ENCODE assay signal across 8 cellular contexts in the genomic region with DNA sequence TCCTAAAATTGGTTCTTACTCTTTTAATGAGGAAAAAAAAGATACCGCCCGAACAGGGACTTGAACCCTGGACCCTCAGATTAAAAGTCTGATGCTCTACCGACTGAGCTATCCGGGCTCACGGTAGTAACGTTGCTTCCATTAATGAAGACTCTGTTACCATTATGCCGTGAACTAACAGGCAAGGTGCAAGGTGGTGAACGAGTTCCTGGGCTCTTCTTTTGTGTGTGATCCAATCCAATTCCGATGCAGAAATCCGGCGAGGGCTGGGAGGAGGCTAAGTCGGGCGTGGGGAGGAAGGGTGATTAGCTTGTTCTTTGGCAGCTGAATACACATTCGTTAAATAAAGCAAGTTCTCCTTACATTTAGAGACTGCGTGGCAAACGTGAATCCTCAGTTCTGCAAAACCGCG. TPM values are rescaled to one million over a fixed set of nuclear protein-coding genes. Genes with fewer than 3 reads are reported as not detected.
DNase-seq lines count a peak whose midpoint lies in the region; ATAC-seq and TF ChIP-seq lines count a peak whose summit lies in the region.

No MANE protein-coding gene starts in this region.

- TF ChIP-seq CTCF in GM23338 (conservative IDR thresholded peaks at IDR 0.05; ENCODE audit: low read depth in 2 of 2) (no peak), MM.1S (IDR thresholded peaks at IDR 0.05; ENCODE audit: low read length) (no peak), SK-N-SH (IDR thresholded peaks at IDR 0.05) (no peak), left ventricle myocardium inferior (IDR thresholded peaks at IDR 0.05; ENCODE audit: borderline replicate concordance) (no peak), progenitor cell of endocrine pancreas (IDR thresholded peaks at IDR 0.05; ENCODE audit: unreplicated experiment) (no peak), vagina (IDR thresholded peaks at IDR 0.05) (no peak)

- H4K20me1 ChIP-seq in GM23338 (replicated peaks; ENCODE audit: insufficient read depth) (no peaks in the 10 kb centered on the region; the same call in 1 of the 2 replicates), MM.1S (ENCODE audit: insufficient read depth, low read length) (no peaks in the 10 kb centered on the region), SK-N-SH (ENCODE audit: insufficient read depth) (no peaks in the 10 kb centered on the region)

- H3K9me3 ChIP-seq in MM.1S (replicated peaks; ENCODE audit: insufficient read depth, low read length) (no peaks in the 10 kb centered on the region), SK-N-SH (no peaks in the 10 kb centered on the region), left ventricle myocardium inferior (replicated peaks) (no peaks in the 10 kb centered on the region), vagina (no peaks in the 10 kb centered on the region)

- H3K79me2 ChIP-seq in GM23338 (replicated peaks; ENCODE audit: insufficient read depth) (no peaks in the 10 kb centered on the region), MM.1S (ENCODE audit: low read length) (no peaks in the 10 kb centered on the region), SK-N-SH (ENCODE audit: insufficient read depth) (no peaks in the 10 kb centered on the region)

- H3K27me3 ChIP-seq in GM23338 (ENCODE audit: insufficient read depth) (no peaks in the 10 kb centered on the region), MM.1S (replicated peaks; ENCODE audit: insufficient read depth, low read length) (peaks cover 9% of the 10 kb centered on the region), SK-N-SH (ENCODE audit: insufficient read depth) (no peaks in the 10 kb centered on the region), left ventricle myocardium inferior (ENCODE audit: low read depth) (no peaks in the 10 kb centered on the region), vagina (no peaks in the 10 kb centered on the region)

- intact Hi-C loops in left ventricle myocardium inferior (cut with micrococcal nuclease) (no loop called here), vagina (cut with DNase I) (loop anchor here (10.0 kb wide), 1 partner anchor 55 kb away; the partner anchor contains the start of gene OSBP)

- POLR2A ChIA-PET in SK-N-SH (lab: Yijun Ruan, JAX) = interaction anchor here (0.6 kb wide), 1 partner anchor 1291 kb away, joined by 3 read pairs; no protein-coding TSS in a partner anchor

- no peak overlapping the region for H3K27ac ChIP-seq in GM23338 (ENCODE audit: low read depth)
- peak overlapping the region; percentile 56; the same call in 1 of the 2 replicates for H3K27ac ChIP-seq in MM.1S (ENCODE audit: low read length)
- peak overlapping the region; percentile 79 to 82 for H3K27ac ChIP-seq in SK-N-SH (ENCODE audit: low read depth in 2 of 2, low read length in 1 of 2)
- peak overlapping the region; percentile 93 for H3K27ac ChIP-seq in left ventricle myocardium inferior (replicated peaks)
- H3K27ac ChIP-seq in vagina = peak overlapping the region; percentile 98

- H3K36me3 Mint-ChIP-seq in GM23338 (ENCODE audit: low read depth) = peaks cover 3% of the 10 kb centered on the region; the same call in 2 of the 3 replicates
- H3K36me3 Mint-ChIP-seq in activated naive CD8-positive, alpha-beta T cell treated with anti-CD3 and anti-CD28 coated beads, Interleukin-2, amount 50 U/mL, for 24 hours (ENCODE audit: low read depth) = peaks cover 10% of the 10 kb centered on the region
- peaks cover 2% of the 10 kb centered on the region for H3K36me3 Mint-ChIP-seq in progenitor cell of endocrine pancreas (ENCODE audit: insufficient read depth)

- H3K4me1 ChIP-seq in GM23338 (ENCODE audit: insufficient read depth) (peaks cover 9% of the 10 kb centered on the region), MM.1S (ENCODE audit: low read length) (peaks cover 15% of the 10 kb centered on the region), SK-N-SH (ENCODE audit: control insufficient read depth in 1 of 2, insufficient read depth in 2 of 2, low read depth in 1 of 2, low read length in 1 of 2) (peaks cover 0 to 5% of the 10 kb centered on the region in 2 experiments; a peak in 2 of 4 replicates), left ventricle myocardium inferior (peaks cover 33% of the 10 kb centered on the region), vagina (peaks cover 18% of the 10 kb centered on the region)

- CTCF ChIA-PET in SK-N-SH (lab: Yijun Ruan, JAX) = interaction anchor here (2.2 to 3.7 kb wide), 2 partner anchors 10 to 23 kb away, joined by 11 to 17 read pairs; no protein-coding TSS in a partner anchor

- H3K27ac Mint-ChIP-seq in GM23338 = peak overlapping the region; percentile 88
- H3K27ac Mint-ChIP-seq in activated naive CD8-positive, alpha-beta T cell treated with anti-CD3 and anti-CD28 coated beads, Interleukin-2, amount 50 U/mL, for 24 hours = peak overlapping the region; percentile 99
- peak overlapping the region; percentile 100 for H3K27ac Mint-ChIP-seq in progenitor cell of endocrine pancreas

- DNase-seq in DMS153 (lab: John Stamatoyannopoulos, UW) (peak; percentile 67), GM23338 (ENCODE audit: low spot score) (peak; percentile 91), MM.1S (peak; percentile 68), SK-N-SH (peak; percentile 64), left ventricle myocardium inferior (no peak), progenitor cell of endocrine pancreas (ENCODE audit: low spot score, unreplicated experiment) (peak; percentile 78), vagina (ENCODE audit: extremely low spot score in 2 of 2) (no peak)
- peak; percentile 83 for DNase-seq in activated naive CD8-positive, alpha-beta T cell treated with anti-CD3 and anti-CD28 coated beads, Interleukin-2, amount 50 U/mL, for 24 hours

- H3K4me3 Mint-ChIP-seq in GM23338 (peak overlapping the region; percentile 85), progenitor cell of endocrine pancreas (ENCODE audit: low read depth) (peak overlapping the region; percentile 89)
- peak overlapping the region; percentile 95 for H3K4me3 Mint-ChIP-seq in activated naive CD8-positive, alpha-beta T cell treated with anti-CD3 and anti-CD28 coated beads, Interleukin-2, amount 50 U/mL, for 24 hours

- TF ChIP-seq EP300 in SK-N-SH (IDR thresholded peaks at IDR 0.05; ENCODE audit: borderline replicate concordance in 1 of 2, low read depth in 1 of 2, low read length in 1 of 2) = peak in 1 of 2 experiments; percentile 45; a peak in 1 of 4 replicates

- H3K4me1 Mint-ChIP-seq in GM23338 = peaks cover 11% of the 10 kb centered on the region; the same call in 2 of the 3 replicates
- H3K4me1 Mint-ChIP-seq in activated naive CD8-positive, alpha-beta T cell treated with anti-CD3 and anti-CD28 coated beads, Interleukin-2, amount 50 U/mL, for 24 hours = peaks cover 51% of the 10 kb centered on the region
- H3K4me1 Mint-ChIP-seq in progenitor cell of endocrine pancreas (ENCODE audit: low read depth) = peaks cover 3% of the 10 kb centered on the region

- peak; percentile 34 for ATAC-seq in GM23338
- ATAC-seq in activated naive CD8-positive, alpha-beta T cell treated with anti-CD3 and anti-CD28 coated beads, Interleukin-2, amount 50 U/mL, for 24 hours = peak; percentile 3

- H3K9me3 Mint-ChIP-seq in GM23338 = peaks cover 12% of the 10 kb centered on the region; the same call in 2 of the 3 replicates
- H3K9me3 Mint-ChIP-seq in activated naive CD8-positive, alpha-beta T cell treated with anti-CD3 and anti-CD28 coated beads, Interleukin-2, amount 50 U/mL, for 24 hours = no peaks in the 10 kb centered on the region
- no peaks in the 10 kb centered on the region for H3K9me3 Mint-ChIP-seq in progenitor cell of endocrine pancreas (ENCODE audit: low read depth)

- under 1% methylated on average over 17 of the region's 18 CpGs for WGBS in SK-N-SH (ENCODE audit: low lambda C conversion rate)

- peaks cover 7% of the 10 kb centered on the region; the same call in 1 of the 2 replicates for H3F3A ChIP-seq in GM23338 (replicated peaks; ENCODE audit: low read depth)
- H3F3A ChIP-seq in MM.1S (ENCODE audit: insufficient read depth, low read length) = peaks cover 51% of the 10 kb centered on the region
- peaks cover 55% of the 10 kb centered on the region for H3F3A ChIP-seq in SK-N-SH (replicated peaks; ENCODE audit: insufficient read depth)

- H3K4me3 ChIP-seq in GM23338 (peak overlapping the region; percentile 88), MM.1S (ENCODE audit: low read length) (peak overlapping the region; percentile 91), SK-N-SH (ENCODE audit: low read depth in 2 of 2, low read length in 1 of 2) (peak overlapping the region; percentile 79 to 86), left ventricle myocardium inferior (peak overlapping the region; percentile 90), vagina (peak overlapping the region; percentile 68 to 83)

- H3K9me2 ChIP-seq in GM23338 (ENCODE audit: insufficient read depth) = no peaks in the 10 kb centered on the region
- no peaks in the 10 kb centered on the region for H3K9me2 ChIP-seq in MM.1S (replicated peaks; ENCODE audit: insufficient read depth, low read length)
- no peaks in the 10 kb centered on the region for H3K9me2 ChIP-seq in SK-N-SH

- H3K27me3 Mint-ChIP-seq in GM23338 (ENCODE audit: insufficient read depth, low read depth, poor library complexity) (peaks cover 51% of the 10 kb centered on the region), progenitor cell of endocrine pancreas (peaks cover 34% of the 10 kb centered on the region)
- peaks cover 10% of the 10 kb centered on the region for H3K27me3 Mint-ChIP-seq in activated naive CD8-positive, alpha-beta T cell treated with anti-CD3 and anti-CD28 coated beads, Interleukin-2, amount 50 U/mL, for 24 hours

- no peak for TF ChIP-seq POLR2A in vagina (IDR thresholded peaks at IDR 0.05)

- peak overlapping the region; percentile 99 for H2AFZ ChIP-seq in GM23338
- H2AFZ ChIP-seq in MM.1S (ENCODE audit: low read length) = peak overlapping the region; percentile 95
- peak overlapping the region; percentile 100 for H2AFZ ChIP-seq in SK-N-SH (ENCODE audit: low read depth)

- peak overlapping the region; percentile 90 for H3K4me2 ChIP-seq in GM23338
- peak overlapping the region; percentile 86 for H3K4me2 ChIP-seq in MM.1S (ENCODE audit: low read depth, low read length)
- peak overlapping the region; percentile 97 for H3K4me2 ChIP-seq in SK-N-SH

- H3K9ac ChIP-seq in MM.1S (ENCODE audit: low read length) (peak overlapping the region; percentile 75), SK-N-SH (peak overlapping the region; percentile 87)

- TF ChIP-seq RAD21 in SK-N-SH (IDR thresholded peaks at IDR 0.05; ENCODE audit: low read length) = no peak

- H3K36me3 ChIP-seq in GM23338 (ENCODE audit: insufficient read depth) (no peaks in the 10 kb centered on the region), MM.1S (replicated peaks; ENCODE audit: insufficient read depth, low read length) (no peaks in the 10 kb centered on the region), SK-N-SH (replicated peaks in 1 of 2; ENCODE audit: control insufficient read depth in 1 of 2, insufficient read depth in 2 of 2, low read length in 1 of 2) (no peaks in the 10 kb centered on the region), left ventricle myocardium inferior (no peaks in the 10 kb centered on the region), vagina (no peaks in the 10 kb centered on the region)

RNA-seq across cellular contexts. Expression of gene OR4D9, which starts 49.0 kb away (rescaled TPM):
- total RNA-seq in GM23338 (2014; rRNA removed; shearing (Covaris generic)) = not detected in 2 replicates
- polyA plus RNA-seq in GM23338 (2016; fragmentation: Nextera tagmentation; extraction: Ambion mirVana) = not detected in 2 replicates
- not detected in 2 replicates for polyA plus RNA-seq in SK-N-SH (2012; rRNA removed)
- polyA plus RNA-seq in SK-N-SH (2012; cell fraction: cytosol; rRNA removed) = not detected in 2 replicates
- polyA plus RNA-seq in SK-N-SH (2012; cell fraction: nucleus; rRNA removed) = not detected in 2 replicates
- total RNA-seq in left ventricle myocardium inferior = not detected
- total RNA-seq in progenitor cell of endocrine pancreas = not detected in 2 replicates
- not detected for total RNA-seq in vagina

RNA-seq across cellular contexts. Expression of gene OSBP, which starts 55.3 kb away (rescaled TPM):
- total RNA-seq in GM23338 (2014; rRNA removed; shearing (Covaris generic)) = 35.7 and 39.3 TPM in 2 replicates
- polyA plus RNA-seq in GM23338 (2016; fragmentation: Nextera tagmentation; extraction: Ambion mirVana) (11.0 and 13.1 TPM in 2 replicates), SK-N-SH (2012; rRNA removed) (11.8 and 12.1 TPM in 2 replicates)
- polyA plus RNA-seq in SK-N-SH (2012; cell fraction: cytosol; rRNA removed) = 15.6 and 17.2 TPM in 2 replicates
- polyA plus RNA-seq in SK-N-SH (2012; cell fraction: nucleus; rRNA removed) = 9.9 and 21.0 TPM in 2 replicates
- total RNA-seq in left ventricle myocardium inferior (30.0 TPM), progenitor cell of endocrine pancreas (42.7 and 46.1 TPM in 2 replicates), vagina (40.5 TPM)

RNA-seq across cellular contexts. Expression of gene OR4D11, which starts 56.9 kb away (rescaled TPM):
- not detected in 2 replicates for total RNA-seq in GM23338 (2014; rRNA removed; shearing (Covaris generic))
- not detected in 2 replicates for polyA plus RNA-seq in GM23338 (2016; fragmentation: Nextera tagmentation; extraction: Ambion mirVana)
- polyA plus RNA-seq in SK-N-SH (2012; rRNA removed) = not detected in 2 replicates
- polyA plus RNA-seq in SK-N-SH (2012; cell fraction: cytosol; rRNA removed) = not detected in 2 replicates
- polyA plus RNA-seq in SK-N-SH (2012; cell fraction: nucleus; rRNA removed) = not detected in 2 replicates
- not detected for total RNA-seq in left ventricle myocardium inferior
- total RNA-seq in progenitor cell of endocrine pancreas = not detected in 2 replicates
- not detected for total RNA-seq in vagina

Comparison
In these comparisons a context has a peak if more than half of its experiments do, and no peak if none do; other contexts are left out.
1. DNase-seq: peak in DMS153 (single experiment), GM23338 (single experiment), MM.1S (single experiment), SK-N-SH (single experiment), activated naive CD8-positive, alpha-beta T cell treated with anti-CD3 and anti-CD28 coated beads, Interleukin-2, amount 50 U/mL, for 24 hours (single experiment) and progenitor cell of endocrine pancreas (single experiment); none in left ventricle myocardium inferior (single experiment) and vagina (0 of 2).
2. Peak in every context shown above with its lines, with median percentiles within 50 percentile points of each other: H2AFZ ChIP-seq, H3K4me2 ChIP-seq, H3K4me3 ChIP-seq, H3K27ac Mint-ChIP-seq and H3K4me3 Mint-ChIP-seq.